Comparison of ENCODE assay signal across 10 cellular contexts in the genomic region with DNA sequence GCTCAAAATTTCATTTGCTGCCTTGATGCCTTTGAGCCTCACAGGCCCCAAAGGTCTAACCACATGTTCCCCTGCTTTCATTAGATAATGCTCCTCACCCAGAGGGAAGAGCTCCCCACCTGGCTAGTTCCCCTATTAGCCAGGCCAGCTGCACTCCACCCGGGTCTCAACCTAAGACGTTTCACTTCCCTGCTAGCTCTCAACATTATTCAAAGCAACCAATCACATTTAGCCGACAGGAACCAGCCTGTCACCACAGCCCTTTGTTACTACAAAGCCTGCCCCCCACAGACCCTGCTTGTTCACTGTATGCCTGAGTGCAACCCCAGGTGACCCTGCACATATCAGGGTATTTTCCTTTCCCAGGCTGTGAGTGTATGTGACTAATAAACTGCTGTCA.
DNase-seq lines count a peak whose midpoint lies in the region; ATAC-seq lines count a peak whose summit lies in the region.
"Had no signal": no experiment of that assay in that cellular context is flagged by ENCODE, and none has a peak within 500 bp of the region (broad histone marks: within the 10 kb centered on the region; RNA-seq: fewer than 3 reads in every experiment).

No MANE protein-coding gene starts in this region.

- no peak overlapping the region for H3K4me3 Mint-ChIP-seq in activated T-cell treated with anti-CD3 and anti-CD28 coated beads, Interleukin-2, amount 50 U/mL, for 24 hours

- H3K4me1 Mint-ChIP-seq in activated T-cell treated with anti-CD3 and anti-CD28 coated beads, Interleukin-2, amount 50 U/mL, for 24 hours (ENCODE audit: low read depth), result no peaks in the 10 kb centered on the region

- no peak overlapping the region for H3K27ac Mint-ChIP-seq in activated T-cell treated with anti-CD3 and anti-CD28 coated beads, Interleukin-2, amount 50 U/mL, for 24 hours

- H3K36me3 Mint-ChIP-seq in activated T-cell treated with anti-CD3 and anti-CD28 coated beads, Interleukin-2, amount 50 U/mL, for 24 hours (ENCODE audit: low read depth), result no peaks in the 10 kb centered on the region

- DNase-seq in SK-N-DZ (ENCODE audit: low spot score) (peak; percentile 20), NCI-H2227 treated with DMSO at 0.1 percent for 48 hours (lab: John Stamatoyannopoulos, UW) (no peak), GM19240 (ENCODE audit: insufficient read length, low spot score) (no peak), hepatic stellate cell (ENCODE audit: low spot score) (no peak)
- no peak for DNase-seq in activated T-cell treated with anti-CD3 and anti-CD28 coated beads, Interleukin-2, amount 50 U/mL, for 24 hours
- DNase-seq: activated T-cell treated with anti-CD3 and anti-CD28 coated beads, Interleukin-2, amount 50 U/mL, for 1 hour; erythroblast had no signal

- no peaks in the 10 kb centered on the region for H3K27me3 Mint-ChIP-seq in activated T-cell treated with anti-CD3 and anti-CD28 coated beads, Interleukin-2, amount 50 U/mL, for 24 hours

- H3K9me3 Mint-ChIP-seq in activated T-cell treated with anti-CD3 and anti-CD28 coated beads, Interleukin-2, amount 50 U/mL, for 24 hours, result peaks cover 7% of the 10 kb centered on the region

- ATAC-seq in GM18499 (IDR thresholded peaks at IDR 0.05; ENCODE audit: insufficient read depth, unreplicated experiment) (peak; percentile 96), GM21529 (IDR thresholded peaks at IDR 0.05; ENCODE audit: unreplicated experiment) (peak; percentile 90), HG03354 (IDR thresholded peaks at IDR 0.05; ENCODE audit: poor library complexity, severe bottlenecking, unreplicated experiment) (peak; percentile 98)
